Comparison of ENCODE assay signal across 1 cellular context in genomic region chr18:2961828-2962227, GRCh38.
TF ChIP-seq lines count a peak whose summit lies in the region.

No MANE protein-coding gene starts in this region.

TF ChIP-seq in HepG2, 621 proteins besides CTCF, POLR2A, EP300 and RAD21 (continued from another document):
- TF ChIP-seq MTA1 (CRISPR knock-in tag; IDR thresholded peaks at IDR 0.05; ENCODE audit: borderline replicate concordance) (no peak), CEBPB (IDR thresholded peaks at IDR 0.05; ENCODE audit: borderline replicate concordance, low read depth, low read length) (no peak), FOXK2 (IDR thresholded peaks at IDR 0.05) (no peak), THRA (CRISPR knock-in tag; IDR thresholded peaks at IDR 0.05; ENCODE audit: borderline replicate concordance) (no peak), ZNF7 (CRISPR knock-in tag; IDR thresholded peaks at IDR 0.05) (no peak), MYPOP (CRISPR knock-in tag; IDR thresholded peaks at IDR 0.05) (no peak), RBM39 (IDR thresholded peaks at IDR 0.05; ENCODE audit: low read depth, low read length, poor library complexity, severe bottlenecking) (no peak), ZKSCAN1 (IDR thresholded peaks at IDR 0.05; ENCODE audit: low read length) (no peak), ZNF746 (CRISPR knock-in tag; IDR thresholded peaks at IDR 0.05) (no peak), ZNF138 (CRISPR knock-in tag; IDR thresholded peaks at IDR 0.05; ENCODE audit: low read depth) (no peak), ZNF710 (CRISPR knock-in tag; IDR thresholded peaks at IDR 0.05; ENCODE audit: borderline replicate concordance) (no peak)
